1 cellular context compared by ENCODE assay signal in the genomic region with DNA sequence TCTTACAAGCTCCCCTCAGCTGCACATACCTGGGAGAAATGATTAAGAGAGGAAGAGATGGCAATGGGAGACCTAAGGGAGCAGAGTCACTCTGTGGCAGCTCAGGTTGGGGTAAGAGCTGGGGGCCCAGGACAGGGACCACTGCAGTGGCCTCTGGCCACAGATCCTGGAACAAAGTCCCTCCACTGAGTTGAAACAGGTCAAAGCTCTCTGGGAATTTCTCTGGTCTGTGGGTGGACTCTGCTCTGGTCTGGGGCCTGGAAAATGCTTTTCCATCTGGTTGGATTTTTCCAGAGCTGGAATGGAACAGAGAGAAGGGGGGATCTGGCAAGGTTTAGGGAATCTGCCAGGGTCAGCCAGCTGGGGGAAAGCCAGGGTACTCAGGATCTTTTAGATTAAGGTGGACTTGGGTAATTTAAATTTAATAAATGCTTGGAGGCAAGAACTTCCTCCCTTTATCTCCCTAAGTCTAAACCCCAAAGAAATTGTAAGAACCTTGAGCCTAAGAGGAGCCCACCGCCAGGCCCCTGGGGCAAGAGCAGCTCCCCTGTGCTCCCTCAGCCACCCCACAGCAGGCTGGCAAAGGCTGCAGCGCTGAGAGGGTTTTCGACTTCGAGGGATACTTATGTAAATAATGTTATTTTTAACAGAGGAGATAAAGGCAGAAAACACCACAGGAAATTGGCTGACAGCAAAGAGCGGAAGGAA.
TF ChIP-seq lines count a peak whose summit lies in the region.

No MANE protein-coding gene starts in this region.

TF ChIP-seq in HepG2, 621 proteins besides CTCF, POLR2A, EP300 and RAD21 (continued from another document):
- TF ChIP-seq MLXIP (CRISPR knock-in tag; IDR thresholded peaks at IDR 0.05; ENCODE audit: borderline replicate concordance) (no peak), ZNF83 (CRISPR knock-in tag; IDR thresholded peaks at IDR 0.05; ENCODE audit: borderline replicate concordance) (no peak), ZNF264 (CRISPR knock-in tag; IDR thresholded peaks at IDR 0.05) (no peak), ARNTL (CRISPR knock-in tag; IDR thresholded peaks at IDR 0.05) (no peak), ARID4A (CRISPR knock-in tag; IDR thresholded peaks at IDR 0.05; ENCODE audit: borderline replicate concordance) (peak; percentile 13; the same call in 1 of the 2 replicates), MEF2D (CRISPR knock-in tag; IDR thresholded peaks at IDR 0.05) (no peak), ZNF607 (CRISPR knock-in tag; IDR thresholded peaks at IDR 0.05; ENCODE audit: borderline replicate concordance) (peak; percentile 37; the same call in 1 of the 2 replicates), NFYB (CRISPR knock-in tag; IDR thresholded peaks at IDR 0.05) (no peak), ZBTB42 (CRISPR knock-in tag; IDR thresholded peaks at IDR 0.05) (no peak), BCL6 (CRISPR knock-in tag; IDR thresholded peaks at IDR 0.05) (0 out of 2 replicates have a peak, but pooled peaks have one; percentile 10), RXRA (CRISPR knock-in tag; IDR thresholded peaks at IDR 0.05) (0 out of 2 replicates have a peak, but pooled peaks have one; percentile 13), NKX3-1 (CRISPR knock-in tag; IDR thresholded peaks at IDR 0.05) (no peak), NR2C2 (CRISPR knock-in tag; IDR thresholded peaks at IDR 0.05; ENCODE audit: borderline replicate concordance) (no peak), KAT7 (CRISPR knock-in tag; IDR thresholded peaks at IDR 0.05; ENCODE audit: borderline replicate concordance) (no peak), HOXA3 (CRISPR knock-in tag; IDR thresholded peaks at IDR 0.05) (peak; percentile 31; the same call in 1 of the 2 replicates), PREB (CRISPR knock-in tag; IDR thresholded peaks at IDR 0.05) (no peak), ZNF501 (CRISPR knock-in tag; IDR thresholded peaks at IDR 0.05) (peak; percentile 39), PHF20 (CRISPR knock-in tag; IDR thresholded peaks at IDR 0.05) (0 out of 2 replicates have a peak, but pooled peaks have one; percentile 29), ZNF879 (CRISPR knock-in tag; IDR thresholded peaks at IDR 0.05) (no peak), KDM1A (CRISPR knock-in tag; IDR thresholded peaks at IDR 0.05) (no peak)
- TF ChIP-seq, protein P1, sequence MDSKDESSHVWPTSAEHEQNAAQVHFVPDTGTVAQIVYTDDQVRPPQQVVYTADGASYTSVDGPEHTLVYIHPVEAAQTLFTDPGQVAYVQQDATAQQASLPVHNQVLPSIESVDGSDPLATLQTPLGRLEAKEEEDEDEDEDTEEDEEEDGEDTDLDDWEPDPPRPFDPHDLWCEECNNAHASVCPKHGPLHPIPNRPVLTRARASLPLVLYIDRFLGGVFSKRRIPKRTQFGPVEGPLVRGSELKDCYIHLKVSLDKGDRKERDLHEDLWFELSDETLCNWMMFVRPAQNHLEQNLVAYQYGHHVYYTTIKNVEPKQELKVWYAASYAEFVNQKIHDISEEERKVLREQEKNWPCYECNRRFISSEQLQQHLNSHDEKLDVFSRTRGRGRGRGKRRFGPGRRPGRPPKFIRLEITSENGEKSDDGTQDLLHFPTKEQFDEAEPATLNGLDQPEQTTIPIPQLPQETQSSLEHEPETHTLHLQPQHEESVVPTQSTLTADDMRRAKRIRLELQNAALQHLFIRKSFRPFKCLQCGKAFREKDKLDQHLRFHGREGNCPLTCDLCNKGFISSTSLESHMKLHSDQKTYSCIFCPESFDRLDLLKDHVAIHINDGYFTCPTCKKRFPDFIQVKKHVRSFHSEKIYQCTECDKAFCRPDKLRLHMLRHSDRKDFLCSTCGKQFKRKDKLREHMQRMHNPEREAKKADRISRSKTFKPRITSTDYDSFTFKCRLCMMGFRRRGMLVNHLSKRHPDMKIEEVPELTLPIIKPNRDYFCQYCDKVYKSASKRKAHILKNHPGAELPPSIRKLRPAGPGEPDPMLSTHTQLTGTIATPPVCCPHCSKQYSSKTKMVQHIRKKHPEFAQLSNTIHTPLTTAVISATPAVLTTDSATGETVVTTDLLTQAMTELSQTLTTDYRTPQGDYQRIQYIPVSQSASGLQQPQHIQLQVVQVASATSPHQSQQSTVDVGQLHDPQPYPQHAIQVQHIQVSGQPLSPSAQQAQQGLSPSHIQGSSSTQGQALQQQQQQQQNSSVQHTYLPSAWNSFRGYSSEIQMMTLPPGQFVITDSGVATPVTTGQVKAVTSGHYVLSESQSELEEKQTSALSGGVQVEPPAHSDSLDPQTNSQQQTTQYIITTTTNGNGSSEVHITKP (CRISPR knock-in tag; IDR thresholded peaks at IDR 0.05; ENCODE audit: low read depth): no peak
- TF ChIP-seq, protein P2, sequence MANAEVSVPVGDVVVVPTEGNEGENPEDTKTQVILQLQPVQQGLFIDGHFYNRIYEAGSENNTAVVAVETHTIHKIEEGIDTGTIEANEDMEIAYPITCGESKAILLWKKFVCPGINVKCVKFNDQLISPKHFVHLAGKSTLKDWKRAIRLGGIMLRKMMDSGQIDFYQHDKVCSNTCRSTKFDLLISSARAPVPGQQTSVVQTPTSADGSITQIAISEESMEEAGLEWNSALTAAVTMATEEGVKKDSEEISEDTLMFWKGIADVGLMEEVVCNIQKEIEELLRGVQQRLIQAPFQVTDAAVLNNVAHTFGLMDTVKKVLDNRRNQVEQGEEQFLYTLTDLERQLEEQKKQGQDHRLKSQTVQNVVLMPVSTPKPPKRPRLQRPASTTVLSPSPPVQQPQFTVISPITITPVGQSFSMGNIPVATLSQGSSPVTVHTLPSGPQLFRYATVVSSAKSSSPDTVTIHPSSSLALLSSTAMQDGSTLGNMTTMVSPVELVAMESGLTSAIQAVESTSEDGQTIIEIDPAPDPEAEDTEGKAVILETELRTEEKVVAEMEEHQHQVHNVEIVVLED (CRISPR knock-in tag; IDR thresholded peaks at IDR 0.05; ENCODE audit: borderline replicate concordance): no peak
- TF ChIP-seq, protein P3, sequence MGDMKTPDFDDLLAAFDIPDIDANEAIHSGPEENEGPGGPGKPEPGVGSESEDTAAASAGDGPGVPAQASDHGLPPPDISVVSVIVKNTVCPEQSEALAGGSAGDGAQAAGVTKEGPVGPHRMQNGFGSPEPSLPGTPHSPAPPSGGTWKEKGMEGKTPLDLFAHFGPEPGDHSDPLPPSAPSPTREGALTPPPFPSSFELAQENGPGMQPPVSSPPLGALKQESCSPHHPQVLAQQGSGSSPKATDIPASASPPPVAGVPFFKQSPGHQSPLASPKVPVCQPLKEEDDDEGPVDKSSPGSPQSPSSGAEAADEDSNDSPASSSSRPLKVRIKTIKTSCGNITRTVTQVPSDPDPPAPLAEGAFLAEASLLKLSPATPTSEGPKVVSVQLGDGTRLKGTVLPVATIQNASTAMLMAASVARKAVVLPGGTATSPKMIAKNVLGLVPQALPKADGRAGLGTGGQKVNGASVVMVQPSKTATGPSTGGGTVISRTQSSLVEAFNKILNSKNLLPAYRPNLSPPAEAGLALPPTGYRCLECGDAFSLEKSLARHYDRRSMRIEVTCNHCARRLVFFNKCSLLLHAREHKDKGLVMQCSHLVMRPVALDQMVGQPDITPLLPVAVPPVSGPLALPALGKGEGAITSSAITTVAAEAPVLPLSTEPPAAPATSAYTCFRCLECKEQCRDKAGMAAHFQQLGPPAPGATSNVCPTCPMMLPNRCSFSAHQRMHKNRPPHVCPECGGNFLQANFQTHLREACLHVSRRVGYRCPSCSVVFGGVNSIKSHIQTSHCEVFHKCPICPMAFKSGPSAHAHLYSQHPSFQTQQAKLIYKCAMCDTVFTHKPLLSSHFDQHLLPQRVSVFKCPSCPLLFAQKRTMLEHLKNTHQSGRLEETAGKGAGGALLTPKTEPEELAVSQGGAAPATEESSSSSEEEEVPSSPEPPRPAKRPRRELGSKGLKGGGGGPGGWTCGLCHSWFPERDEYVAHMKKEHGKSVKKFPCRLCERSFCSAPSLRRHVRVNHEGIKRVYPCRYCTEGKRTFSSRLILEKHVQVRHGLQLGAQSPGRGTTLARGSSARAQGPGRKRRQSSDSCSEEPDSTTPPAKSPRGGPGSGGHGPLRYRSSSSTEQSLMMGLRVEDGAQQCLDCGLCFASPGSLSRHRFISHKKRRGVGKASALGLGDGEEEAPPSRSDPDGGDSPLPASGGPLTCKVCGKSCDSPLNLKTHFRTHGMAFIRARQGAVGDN (CRISPR knock-in tag; IDR thresholded peaks at IDR 0.05): peak; percentile 17; the same call in 1 of the 2 replicates
- TF ChIP-seq, protein P4, sequence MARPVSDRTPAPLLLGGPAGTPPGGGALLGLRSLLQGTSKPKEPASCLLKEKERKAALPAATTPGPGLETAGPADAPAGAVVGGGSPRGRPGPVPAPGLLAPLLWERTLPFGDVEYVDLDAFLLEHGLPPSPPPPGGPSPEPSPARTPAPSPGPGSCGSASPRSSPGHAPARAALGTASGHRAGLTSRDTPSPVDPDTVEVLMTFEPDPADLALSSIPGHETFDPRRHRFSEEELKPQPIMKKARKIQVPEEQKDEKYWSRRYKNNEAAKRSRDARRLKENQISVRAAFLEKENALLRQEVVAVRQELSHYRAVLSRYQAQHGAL (CRISPR knock-in tag; IDR thresholded peaks at IDR 0.05; ENCODE audit: not compliant biosample characterization): no peak
- TF ChIP-seq, protein P5, sequence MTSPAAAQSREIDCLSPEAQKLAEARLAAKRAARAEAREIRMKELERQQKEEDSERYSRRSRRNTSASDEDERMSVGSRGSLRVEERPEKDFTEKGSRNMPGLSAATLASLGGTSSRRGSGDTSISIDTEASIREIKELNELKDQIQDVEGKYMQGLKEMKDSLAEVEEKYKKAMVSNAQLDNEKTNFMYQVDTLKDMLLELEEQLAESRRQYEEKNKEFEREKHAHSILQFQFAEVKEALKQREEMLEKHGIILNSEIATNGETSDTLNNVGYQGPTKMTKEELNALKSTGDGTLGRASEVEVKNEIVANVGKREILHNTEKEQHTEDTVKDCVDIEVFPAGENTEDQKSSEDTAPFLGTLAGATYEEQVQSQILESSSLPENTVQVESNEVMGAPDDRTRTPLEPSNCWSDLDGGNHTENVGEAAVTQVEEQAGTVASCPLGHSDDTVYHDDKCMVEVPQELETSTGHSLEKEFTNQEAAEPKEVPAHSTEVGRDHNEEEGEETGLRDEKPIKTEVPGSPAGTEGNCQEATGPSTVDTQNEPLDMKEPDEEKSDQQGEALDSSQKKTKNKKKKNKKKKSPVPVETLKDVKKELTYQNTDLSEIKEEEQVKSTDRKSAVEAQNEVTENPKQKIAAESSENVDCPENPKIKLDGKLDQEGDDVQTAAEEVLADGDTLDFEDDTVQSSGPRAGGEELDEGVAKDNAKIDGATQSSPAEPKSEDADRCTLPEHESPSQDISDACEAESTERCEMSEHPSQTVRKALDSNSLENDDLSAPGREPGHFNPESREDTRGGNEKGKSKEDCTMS (CRISPR knock-in tag; conservative IDR thresholded peaks at IDR 0.05): no peak
